ENCODE assay signal across 8 cellular contexts in the genomic region with DNA sequence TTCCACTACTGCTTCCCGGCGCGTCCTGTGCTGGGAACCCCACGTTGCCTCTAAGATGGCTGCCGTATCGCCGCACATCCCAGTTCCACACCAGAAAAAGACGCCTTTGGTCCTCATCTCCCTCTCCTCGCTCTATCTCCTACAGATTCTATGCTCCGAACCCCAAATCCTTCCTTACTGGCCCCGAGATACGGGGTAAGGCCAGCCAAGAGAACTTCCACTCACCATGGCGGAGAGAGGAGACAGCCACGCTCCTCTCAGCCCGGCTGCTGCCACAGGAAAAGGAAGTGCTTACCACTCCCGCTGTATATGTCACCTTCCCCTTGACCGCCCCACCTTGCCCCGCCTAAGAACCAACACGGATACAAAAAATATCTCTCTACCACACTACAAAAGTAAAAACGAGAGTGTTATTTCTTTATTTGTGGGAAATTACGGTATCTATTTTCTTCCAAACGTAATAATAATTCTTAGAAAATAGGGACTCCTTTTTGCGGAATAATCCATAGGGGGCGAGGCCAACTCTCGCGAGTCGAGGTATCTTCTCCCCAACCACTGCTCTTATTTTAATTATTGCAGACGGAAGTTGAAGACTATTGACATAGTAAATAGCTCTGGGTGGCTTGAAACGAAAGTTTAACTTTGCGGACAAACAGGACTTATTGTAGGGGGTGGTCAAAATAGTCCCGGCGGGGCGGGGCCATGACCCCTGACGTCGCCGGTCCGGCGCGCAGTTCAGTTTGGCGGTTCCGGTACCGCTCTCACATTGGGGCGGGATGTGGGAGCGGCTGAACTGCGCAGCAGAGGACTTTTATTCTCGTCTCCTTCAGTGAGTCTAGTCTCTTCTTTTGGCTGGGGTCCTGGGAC. TPM values are rescaled to one million over a fixed set of nuclear protein-coding genes. Genes with fewer than 3 reads are reported as not detected.
DNase-seq lines count a peak whose midpoint lies in the region; ATAC-seq and TF ChIP-seq lines count a peak whose summit lies in the region.

A gene (minus strand): TSS at position 293 of the 867 bp plus-strand sequence. CDS start 65 bp downstream, at position 228.
A gene (plus strand): TSS at position 764 of the 867 bp plus-strand sequence. CDS start 13 bp downstream, at position 777.

- peak within 1 kb of the TSS; percentile 98 for H3K27ac Mint-ChIP-seq in T-cell
- peak within 1 kb of the TSS; percentile 99 for H3K27ac Mint-ChIP-seq in progenitor cell of endocrine pancreas

- CTCF ChIA-PET in HEK293T (lab: Yijun Ruan, JAX) = interaction anchor here (1.0 kb wide), 1 partner anchor 98 kb away, joined by 3 read pairs; no protein-coding TSS in a partner anchor
- CTCF ChIA-PET in T-cell (lab: Charles Lee) = interaction anchor here in 1 of 2 donors (1.9 kb wide), 1 partner anchor 117 kb away, joined by 5 read pairs; a partner anchor contains a TSS

- H3K4me1 ChIP-seq in adrenal gland (replicated peaks in 1 of 2) (peaks cover 14 to 28% of the 10 kb centered on the region in 2 donors), heart right ventricle (peaks cover 5 to 42% (median 27%) of the 10 kb centered on the region in 9 donors)

- H3K27ac ChIP-seq in adrenal gland (peak within 1 kb of the TSS; percentile 87 to 96 (median 92)), heart right ventricle (peak within 1 kb of the TSS; percentile 80 to 98 (median 94))

- H3K4me3 Mint-ChIP-seq in T-cell (peak within 1 kb of the TSS; percentile 91 to 100 (median 99)), progenitor cell of endocrine pancreas (ENCODE audit: low read depth) (peak within 1 kb of the TSS; percentile 95)

- H3K36me3 ChIP-seq in adrenal gland (replicated peaks in 1 of 2) (peaks cover 0 to 34% of the 10 kb centered on the region in 2 donors), heart right ventricle (peaks cover 0 to 46% (median 30%) of the 10 kb centered on the region in 9 donors)

- H3K4me3 ChIP-seq in GM08714 (ENCODE audit: low read length) (peak within 1 kb of the TSS; percentile 97), adrenal gland (peak within 1 kb of the TSS; percentile 80 to 91 (median 90)), heart right ventricle (peak within 1 kb of the TSS; percentile 57 to 99 (median 86))

- H3K9me3 ChIP-seq in adrenal gland (replicated peaks in 1 of 3) (no peaks in the 10 kb centered on the region), heart right ventricle (no peaks in the 10 kb centered on the region)

- no peaks in the 10 kb centered on the region for H3K9me3 Mint-ChIP-seq in T-cell
- no peaks in the 10 kb centered on the region for H3K9me3 Mint-ChIP-seq in progenitor cell of endocrine pancreas (ENCODE audit: low read depth)

- H3K36me3 Mint-ChIP-seq in T-cell (peaks cover 33% of the 10 kb centered on the region), progenitor cell of endocrine pancreas (ENCODE audit: insufficient read depth) (peaks cover 27% of the 10 kb centered on the region)

- POLR2A ChIA-PET in HEK293T (lab: Yijun Ruan, JAX) (interaction anchor here (0.6 to 2.5 kb wide), 20 partner anchors 10 to 635 kb away, joined by 3 to 16 read pairs (median 4); a partner anchor contains a TSS), T-cell (lab: Charles Lee) (interaction anchor here (0.6 to 0.9 kb wide), 6 partner anchors 12 to 1787 kb away, joined by 3 to 7 read pairs (median 3); no protein-coding TSS in a partner anchor)

- DNase-seq in HEK293T (ENCODE audit: extremely low spot score) = peak; percentile 64
- DNase-seq in NAMALWA (ENCODE audit: low spot score) = peak; percentile 95
- DNase-seq in T-cell = peak; percentile 66 to 87 (median 77)
- DNase-seq in adrenal gland = peak; percentile 73 to 87 (median 77)
- peak; percentile 79 to 82 for DNase-seq in heart right ventricle
- peak; percentile 29 for DNase-seq in progenitor cell of endocrine pancreas (ENCODE audit: low spot score, unreplicated experiment)
- DNase-seq in ureter (ENCODE audit: low spot score) = peak; percentile 81

- H3K27me3 ChIP-seq in adrenal gland (no peaks in the 10 kb centered on the region), heart right ventricle (no peaks in the 10 kb centered on the region)

- peak; percentile 89 for TF ChIP-seq POLR2A in adrenal gland (IDR thresholded peaks at IDR 0.05)

- H3K27me3 Mint-ChIP-seq in T-cell (no peaks in the 10 kb centered on the region), progenitor cell of endocrine pancreas (no peaks in the 10 kb centered on the region)

- intact Hi-C loops in adrenal gland (cut with DNase I) (no loop called here), heart right ventricle (cut with DNase I) (no loop called here)

- ATAC-seq in T-cell (replicated peaks in 1 of 4) (peak; percentile 88 to 89 (median 88)), heart right ventricle (peak; percentile 92 to 97 (median 96))

- H3K4me1 Mint-ChIP-seq in T-cell (peaks cover 46 to 52% (median 48%) of the 10 kb centered on the region in 3 donors), progenitor cell of endocrine pancreas (ENCODE audit: low read depth) (peaks cover 34% of the 10 kb centered on the region)

- WGBS in adrenal gland, 4 donors = 0 to 1% (median 0%) methylated on average over 45 to 46 of the region's 46 CpGs
- WGBS in heart right ventricle, 2 donors = 0% methylated on average over 46 of the region's 46 CpGs

- TF ChIP-seq CTCF in adrenal gland (IDR thresholded peaks at IDR 0.05) (peak in 5 of 6 experiments; percentile 10 to 33 (median 13)), heart right ventricle (IDR thresholded peaks at IDR 0.05) (peak in 1 of 9 donors; percentile 12), progenitor cell of endocrine pancreas (IDR thresholded peaks at IDR 0.05; ENCODE audit: unreplicated experiment) (no peak)

TF ChIP-seq in HEK293T, 16 proteins besides CTCF, POLR2A, EP300 and RAD21:
- TF ChIP-seq, protein P1, sequence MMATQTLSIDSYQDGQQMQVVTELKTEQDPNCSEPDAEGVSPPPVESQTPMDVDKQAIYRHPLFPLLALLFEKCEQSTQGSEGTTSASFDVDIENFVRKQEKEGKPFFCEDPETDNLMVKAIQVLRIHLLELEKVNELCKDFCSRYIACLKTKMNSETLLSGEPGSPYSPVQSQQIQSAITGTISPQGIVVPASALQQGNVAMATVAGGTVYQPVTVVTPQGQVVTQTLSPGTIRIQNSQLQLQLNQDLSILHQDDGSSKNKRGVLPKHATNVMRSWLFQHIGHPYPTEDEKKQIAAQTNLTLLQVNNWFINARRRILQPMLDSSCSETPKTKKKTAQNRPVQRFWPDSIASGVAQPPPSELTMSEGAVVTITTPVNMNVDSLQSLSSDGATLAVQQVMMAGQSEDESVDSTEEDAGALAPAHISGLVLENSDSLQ (IDR thresholded peaks at IDR 0.05) = peak; percentile 60; the same call in 1 of the 2 replicates
- TF ChIP-seq ELF4 (IDR thresholded peaks at IDR 0.05) = peak; percentile 94
- TF ChIP-seq L3MBTL2 (conservative IDR thresholded peaks at IDR 0.05) = peak; percentile 67
- peak; percentile 73; the same call in 1 of the 2 replicates for TF ChIP-seq FOXK2 (IDR thresholded peaks at IDR 0.05)
- peak; percentile 78; the same call in 1 of the 2 replicates for TF ChIP-seq SP1 (IDR thresholded peaks at IDR 0.05)
- no peak for TF ChIP-seq BHLHE40 (IDR thresholded peaks at IDR 0.05; ENCODE audit: borderline replicate concordance)
- no peak for TF ChIP-seq HDGF (IDR thresholded peaks at IDR 0.05; ENCODE audit: borderline replicate concordance)
- TF ChIP-seq SUZ12 (IDR thresholded peaks at IDR 0.05) = no peak
- peak; percentile 99 for TF ChIP-seq NFRKB (IDR thresholded peaks at IDR 0.05)
- TF ChIP-seq TARDBP (IDR thresholded peaks at IDR 0.05) = peak; percentile 68; the same call in 1 of the 2 replicates
- TF ChIP-seq FOXM1 (IDR thresholded peaks at IDR 0.05; ENCODE audit: borderline replicate concordance) = no peak; the same call in 1 of the 2 replicates
- TF ChIP-seq CTBP1 (IDR thresholded peaks at IDR 0.05; ENCODE audit: borderline replicate concordance) = peak; percentile 48; the same call in 1 of the 2 replicates
- no peak for TF ChIP-seq ZNF384 (IDR thresholded peaks at IDR 0.05)
- 0 out of 2 replicates have a peak, but pooled peaks have one; percentile 20 for TF ChIP-seq LEF1 (IDR thresholded peaks at IDR 0.05; ENCODE audit: borderline replicate concordance)
- no peak for TF ChIP-seq FOXA1 (IDR thresholded peaks at IDR 0.05)
- peak; percentile 35; the same call in 1 of the 2 replicates for TF ChIP-seq ARNT (IDR thresholded peaks at IDR 0.05)
TF ChIP-seq in HEK293T: peak in this region for 10.

RNA-seq across cellular contexts. Expression of the first gene that starts in this region (rescaled TPM):
- total RNA-seq in T-cell = 1,000 to 10,000 TPM; 3,314 to 3,887 (median 3,346) TPM
- 1,000 to 10,000 TPM; 1,447 to 3,854 (median 2,056) TPM for total RNA-seq in adrenal gland
- 1,000 to 10,000 TPM; 2,371 to 3,619 (median 2,744) TPM for polyA plus RNA-seq in adrenal gland
- 1,000 to 10,000 TPM; 1,152 to 1,492 (median 1,276) TPM for total RNA-seq in heart right ventricle
- polyA plus RNA-seq in heart right ventricle = 1,000 to 10,000 TPM; 2,017 to 3,057 TPM
- total RNA-seq in progenitor cell of endocrine pancreas = 2,572 and 2,630 TPM in 2 replicates
- total RNA-seq in ureter = 2,079 TPM

RNA-seq across cellular contexts. Expression of the second gene that starts in this region (rescaled TPM):
- total RNA-seq in T-cell (1 to 10 TPM; 4.9 to 9.2 (median 6.2) TPM), adrenal gland (1 to 10 TPM; 1.1 to 6.1 (median 3.8) TPM), heart right ventricle (1 to 10 TPM; 1.6 to 6.6 (median 2.3) TPM), progenitor cell of endocrine pancreas (22.5 and 23.3 TPM in 2 replicates), ureter (9.0 TPM)
- polyA plus RNA-seq in adrenal gland (1 to 10 TPM; 2.5 to 5.4 (median 2.7) TPM), heart right ventricle (1 to 10 TPM; 1.5 to 2.9 TPM)

Comparison
In these comparisons a context has a peak if more than half of its experiments do, and no peak if none do; other contexts are left out.
1. Peak in every context shown above with its lines: DNase-seq, ATAC-seq, H3K4me3 ChIP-seq and H3K27ac ChIP-seq.
2. DNase-seq: peak in every context shown above with its lines; median percentile 95 in NAMALWA; 81 in ureter; 80 in heart right ventricle; 77 in T-cell; 77 in adrenal gland; 64 in HEK293T; 29 in progenitor cell of endocrine pancreas.